8 cellular contexts compared by ENCODE assay signal in the genomic region with DNA sequence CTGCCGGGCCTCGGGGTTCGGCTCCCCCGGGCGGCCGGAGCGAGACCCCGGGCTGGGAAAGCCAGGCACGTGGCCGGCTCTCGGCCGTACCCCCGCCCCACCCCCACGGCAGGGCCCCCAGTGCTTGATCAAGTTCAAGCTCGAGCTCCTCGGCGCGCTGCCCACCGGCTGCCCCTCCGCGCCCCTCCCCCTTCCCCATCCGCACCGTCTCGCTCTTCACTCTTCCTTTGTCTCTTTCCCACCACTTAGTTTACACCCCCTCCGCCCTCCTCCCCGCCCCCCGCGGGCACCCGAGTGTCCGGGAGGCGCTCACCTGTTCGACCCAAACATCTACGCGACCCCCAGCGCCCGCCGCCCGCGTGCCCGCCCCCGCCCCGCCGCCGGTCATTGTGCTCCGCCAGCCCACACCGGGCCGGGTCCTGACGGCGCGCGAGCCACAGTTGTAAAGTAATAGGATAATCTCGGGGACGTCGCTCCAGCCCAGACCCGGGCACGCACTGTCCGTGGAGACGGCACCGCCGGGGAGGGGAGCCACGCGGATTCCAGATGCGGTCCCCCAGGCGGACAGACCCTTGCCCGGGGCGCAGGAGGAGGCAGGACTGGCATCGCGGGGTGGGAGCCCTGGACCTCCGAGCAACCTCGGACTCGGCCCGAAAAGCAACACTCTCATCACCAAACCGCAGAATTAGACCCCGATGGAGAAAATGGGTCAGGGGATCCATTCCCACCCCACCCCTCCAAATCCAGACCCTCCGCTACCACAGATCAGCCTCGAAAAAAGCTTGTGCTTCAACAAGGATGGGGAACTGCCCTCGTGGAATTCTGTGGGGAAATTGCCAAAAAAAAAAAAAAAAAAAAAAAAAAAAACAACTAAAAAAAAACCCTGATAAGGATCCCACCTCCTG.
DNase-seq lines count a peak whose midpoint lies in the region; ATAC-seq, FAIRE-seq and TF ChIP-seq lines count a peak whose summit lies in the region.

No MANE protein-coding gene starts in this region.

- H3K4me1 ChIP-seq in A673 (ENCODE audit: insufficient read depth, low read length, poor library complexity, severe bottlenecking): no peaks in the 10 kb centered on the region
- H3K4me1 ChIP-seq in HEK293 (ENCODE audit: control insufficient read depth, insufficient read depth, low read length): peaks cover 4% of the 10 kb centered on the region; the same call in 1 of the 2 replicates
- H3K4me1 ChIP-seq in HepG2 (ENCODE audit: insufficient read depth, low read length): peaks cover 49% of the 10 kb centered on the region

- TF ChIP-seq CTCF in A673 (conservative IDR thresholded peaks at IDR 0.05; ENCODE audit: low read depth, low read length): no peak
- no peak for TF ChIP-seq CTCF in HEK293 (tag by site-specific recombination; IDR thresholded peaks at IDR 0.05)
- no peak for TF ChIP-seq CTCF in cardiac fibroblast (IDR thresholded peaks at IDR 0.05; ENCODE audit: low read depth, low read length)
- no peak; the same call in 1 of the 2 replicates for TF ChIP-seq CTCF in HepG2 (CRISPR knock-in tag; IDR thresholded peaks at IDR 0.05)

- peak overlapping the region; percentile 67 for H3K4me3 ChIP-seq in A673 (ENCODE audit: low read depth, low read length, poor library complexity, severe bottlenecking)
- H3K4me3 ChIP-seq in HEK293 (ENCODE audit: low read depth, low read length): peak overlapping the region; percentile 72
- peak overlapping the region; percentile 70 to 74 for H3K4me3 ChIP-seq in cardiac fibroblast (replicated peaks in 1 of 2; ENCODE audit: low read depth in 2 of 2, low read length in 2 of 2)
- H3K4me3 ChIP-seq in HepG2 (replicated peaks in 1 of 3; ENCODE audit: insufficient read depth in 1 of 3, low read depth in 2 of 3, low read length in 3 of 3): peak overlapping the region; percentile 74 to 90 (median 83)

- H3K27ac Mint-ChIP-seq in stimulated activated naive B cell treated with anti-CD40 and anti-IgM and Interleukin-4, amounts not matched to agents 10 μg/mL and 1 μg/mL and 100 μg/mL, for 72 hours: peak overlapping the region; percentile 9

- WGBS in HepG2 (ENCODE audit: low lambda C conversion rate): 1% methylated on average over 62 of the region's 77 CpGs

- ATAC-seq in HepG2 (peak; percentile 38), GM21619 (IDR thresholded peaks at IDR 0.05; ENCODE audit: unreplicated experiment) (no peak)
- ATAC-seq in stimulated activated naive B cell treated with anti-CD40 and anti-IgM and Interleukin-4, amounts not matched to agents 10 μg/mL and 1 μg/mL and 100 μg/mL, for 72 hours (replicated peaks): peak; percentile 10 to 25

- TF ChIP-seq EP300 in HepG2 (IDR thresholded peaks at IDR 0.05; ENCODE audit: low read depth in 2 of 2, low read length in 2 of 2): no peak
- TF ChIP-seq EP300 in HepG2 (CRISPR knock-in tag; IDR thresholded peaks at IDR 0.05; ENCODE audit: borderline replicate concordance): no peak; the same call in 1 of the 2 replicates

- CTCF ChIA-PET in A673 (lab: Charles Lee) (interaction anchor here (0.6 kb wide), 2 partner anchors 10 to 291 kb away, joined by 6 to 16 read pairs; no protein-coding TSS in a partner anchor), HEK293 (lab: Yijun Ruan, JAX) (interaction anchor here (0.6 to 1.7 kb wide), 9 partner anchors 9 to 278 kb away, joined by 3 to 6 read pairs (median 3); no protein-coding TSS in a partner anchor), HepG2 (lab: Yijun Ruan, JAX; ENCODE audit: low intra/inter-chr PET ratio, low total read pairs) (interaction anchor here (1.7 to 2.4 kb wide), 2 partner anchors 14 to 47 kb away, joined by 13 to 16 read pairs; no protein-coding TSS in a partner anchor)

- H3K36me3 ChIP-seq in A673 (ENCODE audit: insufficient read depth, low read length, poor library complexity, severe bottlenecking): no peaks in the 10 kb centered on the region
- no peaks in the 10 kb centered on the region for H3K36me3 ChIP-seq in HEK293 (ENCODE audit: control insufficient read depth in 2 of 2, insufficient read depth in 1 of 2, low read length in 2 of 2)
- H3K36me3 ChIP-seq in HepG2 (replicated peaks in 1 of 2; ENCODE audit: control insufficient read depth in 1 of 2, insufficient read depth in 2 of 2, low read length in 2 of 2): peaks cover 0 to 9% of the 10 kb centered on the region in 2 experiments; a peak in 1 of 5 replicates

- H3K9me3 Mint-ChIP-seq in stimulated activated naive B cell treated with anti-CD40 and anti-IgM and Interleukin-4, amounts not matched to agents 10 μg/mL and 1 μg/mL and 100 μg/mL, for 72 hours: peaks cover 0 to 2% of the 10 kb centered on the region in 2 donors

- FAIRE-seq in HepG2 (lab: Jason Lieb, UNC): no peak

- H3K27me3 Mint-ChIP-seq in stimulated activated naive B cell treated with anti-CD40 and anti-IgM and Interleukin-4, amounts not matched to agents 10 μg/mL and 1 μg/mL and 100 μg/mL, for 72 hours: no peaks in the 10 kb centered on the region

- H3K27me3 ChIP-seq in A673 (replicated peaks; ENCODE audit: insufficient read depth, low read depth, low read length, poor library complexity) (peaks cover 4% of the 10 kb centered on the region), HepG2 (ENCODE audit: control insufficient read depth in 1 of 2, insufficient read depth in 2 of 2, low read length in 2 of 2) (no peaks in the 10 kb centered on the region)

- no peaks in the 10 kb centered on the region for H3K9me3 ChIP-seq in A673 (ENCODE audit: low read depth, low read length, poor library complexity, severe bottlenecking)
- no peaks in the 10 kb centered on the region for H3K9me3 ChIP-seq in HEK293 (ENCODE audit: control insufficient read depth, insufficient read depth, low read depth, low read length)
- H3K9me3 ChIP-seq in HepG2 (ENCODE audit: low read length): no peaks in the 10 kb centered on the region

- POLR2A ChIA-PET in A673 (lab: Charles Lee; ENCODE audit: low non-redundant PET): no interaction called here
- POLR2A ChIA-PET in HEK293 (lab: Yijun Ruan, JAX): interaction anchor here (0.6 to 2.1 kb wide), 4 partner anchors 40 to 181 kb away, joined by 3 to 11 read pairs (median 4); a partner anchor contains a TSS
- POLR2A ChIA-PET in HepG2 (lab: Yijun Ruan, JAX): interaction anchor here (0.7 to 4.8 kb wide), 7 partner anchors 11 to 97 kb away, joined by 3 to 81 read pairs (median 3); no protein-coding TSS in a partner anchor

- peak; percentile 21 for DNase-seq in A673 (ENCODE audit: low spot score)
- DNase-seq in SW480 (ENCODE audit: low spot score): peak; percentile 56
- peak in 1 of 2 donors; percentile 31 for DNase-seq in cardiac fibroblast (ENCODE audit: low read depth in 2 of 2)
- DNase-seq in HepG2 (ENCODE audit: low spot score): no peak
- no peak for DNase-seq in stimulated activated naive B cell treated with anti-CD40 and anti-IgM and Interleukin-4, amounts not matched to agents 10 μg/mL and 1 μg/mL and 100 μg/mL, for 72 hours
- DNase-seq in cortex of kidney (lab: John Stamatoyannopoulos, UW): no peak

- H3K79me2 ChIP-seq in HepG2 (ENCODE audit: insufficient read depth, low read length): peaks cover 35% of the 10 kb centered on the region

- H2AFZ ChIP-seq in HepG2 (ENCODE audit: low read length): no peak overlapping the region

- H3K27ac ChIP-seq in A673 (ENCODE audit: low read depth, low read length, poor library complexity, severe bottlenecking): peak overlapping the region; percentile 67
- H3K27ac ChIP-seq in HEK293 (ENCODE audit: extremely low read depth, low read depth, low read length): peak overlapping the region; percentile 82; the same call in 1 of the 2 replicates
- peak overlapping the region; percentile 76 for H3K27ac ChIP-seq in HepG2 (ENCODE audit: extremely low read length, insufficient read depth, low read length)

- H4K20me1 ChIP-seq in HepG2 (ENCODE audit: insufficient read depth, low read length): peaks cover 23% of the 10 kb centered on the region

- in situ Hi-C loops in HepG2 (cut with HindIII; ENCODE audit: extremely low pct_ligation_motif_present, low pct_unique_long_range_greater_than_20kb): no loop called here

- intact Hi-C loops in A673 (cut with micrococcal nuclease; ENCODE audit: unreplicated experiment): loop anchor here (5.0 kb wide), 1 partner anchor 207 kb away; a partner anchor contains a TSS
- intact Hi-C loops in HepG2 (cut with micrococcal nuclease; ENCODE audit: unreplicated experiment): loop anchor here (1.0 to 5.0 kb wide), 4 partner anchors 14 to 127 kb away; a partner anchor contains a TSS

- TF ChIP-seq RAD21 in HepG2 (CRISPR knock-in tag; IDR thresholded peaks at IDR 0.05): no peak

- peaks cover 3 to 7% of the 10 kb centered on the region in 2 donors for H3K36me3 Mint-ChIP-seq in stimulated activated naive B cell treated with anti-CD40 and anti-IgM and Interleukin-4, amounts not matched to agents 10 μg/mL and 1 μg/mL and 100 μg/mL, for 72 hours

- peak overlapping the region; percentile 99 for H3K4me2 ChIP-seq in HepG2 (ENCODE audit: low read depth, low read length)

- H3K9ac ChIP-seq in HepG2 (ENCODE audit: insufficient read depth, low read depth, low read length): peak overlapping the region; percentile 79

- H3K4me3 Mint-ChIP-seq in stimulated activated naive B cell treated with anti-CD40 and anti-IgM and Interleukin-4, amounts not matched to agents 10 μg/mL and 1 μg/mL and 100 μg/mL, for 72 hours: peak overlapping the region; percentile 76 to 87

- BruUV-seq in A673 (replicated peaks; lab: Mats Ljungman, UMichigan) (no TSS peak), HepG2 (replicated peaks; lab: Mats Ljungman, UMichigan) (no TSS peak)

- no peak for TF ChIP-seq POLR2A in HepG2 (IDR thresholded peaks at IDR 0.05; ENCODE audit: insufficient read depth in 1 of 2, low read depth in 2 of 2, low read length in 2 of 2)

- H3K4me1 Mint-ChIP-seq in stimulated activated naive B cell treated with anti-CD40 and anti-IgM and Interleukin-4, amounts not matched to agents 10 μg/mL and 1 μg/mL and 100 μg/mL, for 72 hours: peaks cover 11 to 13% of the 10 kb centered on the region in 2 donors

TF ChIP-seq in HEK293, 187 proteins besides CTCF, POLR2A, EP300 and RAD21 (continues in another document):
- TF ChIP-seq ZNF114 (tag by site-specific recombination; IDR thresholded peaks at IDR 0.05) (no peak), ZBTB7A (tag by site-specific recombination; IDR thresholded peaks at IDR 0.05; ENCODE audit: low read depth) (peak; percentile 41; the same call in 1 of the 2 replicates)

TF ChIP-seq in HepG2, 621 proteins besides CTCF, POLR2A, EP300 and RAD21 (continues in another document):
- TF ChIP-seq ZNF891 (CRISPR knock-in tag; IDR thresholded peaks at IDR 0.05): peak; percentile 57
- TF ChIP-seq, protein P1, sequence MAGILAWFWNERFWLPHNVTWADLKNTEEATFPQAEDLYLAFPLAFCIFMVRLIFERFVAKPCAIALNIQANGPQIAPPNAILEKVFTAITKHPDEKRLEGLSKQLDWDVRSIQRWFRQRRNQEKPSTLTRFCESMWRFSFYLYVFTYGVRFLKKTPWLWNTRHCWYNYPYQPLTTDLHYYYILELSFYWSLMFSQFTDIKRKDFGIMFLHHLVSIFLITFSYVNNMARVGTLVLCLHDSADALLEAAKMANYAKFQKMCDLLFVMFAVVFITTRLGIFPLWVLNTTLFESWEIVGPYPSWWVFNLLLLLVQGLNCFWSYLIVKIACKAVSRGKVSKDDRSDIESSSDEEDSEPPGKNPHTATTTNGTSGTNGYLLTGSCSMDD (CRISPR knock-in tag; IDR thresholded peaks at IDR 0.05): 0 out of 2 replicates have a peak, but pooled peaks have one; percentile 57
- TF ChIP-seq SP1 (IDR thresholded peaks at IDR 0.05): no peak
- no peak; the same call in 1 of the 2 replicates for TF ChIP-seq SP1 (CRISPR knock-in tag; IDR thresholded peaks at IDR 0.05)

Comparison
In these comparisons a context has a peak if more than half of its experiments do, and no peak if none do; other contexts are left out.
1. DNase-seq: peak in A673 (single experiment) and SW480 (single experiment); none in HepG2 (single experiment), stimulated activated naive B cell treated with anti-CD40 and anti-IgM and Interleukin-4, amounts not matched to agents 10 μg/mL and 1 μg/mL and 100 μg/mL, for 72 hours (single experiment) and cortex of kidney (single experiment).
2. Peak in every context shown above with its lines, with median percentiles within 50 percentile points of each other: H3K27ac ChIP-seq and H3K4me3 ChIP-seq.